20 cellular contexts compared by ENCODE assay signal in the genomic region with DNA sequence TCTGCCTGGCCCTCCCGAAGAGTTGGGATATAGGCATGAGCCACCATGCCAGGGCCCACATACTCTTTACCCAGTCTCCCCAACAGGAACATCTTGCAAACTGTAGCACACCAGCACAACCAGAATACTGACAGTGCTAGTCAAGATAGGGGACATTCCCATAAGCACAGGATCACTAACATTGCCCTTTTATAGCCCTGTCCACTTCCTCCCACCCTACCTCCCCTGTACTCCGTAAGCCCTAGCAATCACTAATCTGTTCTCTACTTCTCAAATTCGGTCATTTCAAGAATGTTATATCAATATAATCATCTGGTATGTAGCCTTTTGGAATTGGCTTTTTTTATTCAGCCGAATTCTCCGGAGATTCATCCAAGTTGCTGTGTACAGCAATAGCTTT. TPM values are rescaled to one million over a fixed set of nuclear protein-coding genes. Genes with fewer than 3 reads are reported as not detected.
A peak's percentile ranks its signal among the peaks of the same experiment; 100 is the strongest.
DNase-seq lines count a peak whose midpoint lies in the region; ATAC-seq and TF ChIP-seq lines count a peak whose summit lies in the region.
"Had no signal": no experiment of that assay in that cellular context is flagged by ENCODE, and none has a peak within 500 bp of the region (broad histone marks: within the 10 kb centered on the region; RNA-seq: fewer than 3 reads in every experiment).

No MANE protein-coding gene starts in this region.

- H3K27me3 ChIP-seq in gastrocnemius medialis (no peaks in the 10 kb centered on the region), lower lobe of right lung (ENCODE audit: low read depth) (no peaks in the 10 kb centered on the region)

- no peaks in the 10 kb centered on the region for H3K9me3 ChIP-seq in gastrocnemius medialis
- no peaks in the 10 kb centered on the region for H3K9me3 ChIP-seq in lower lobe of right lung

- H3K27me3 Mint-ChIP-seq in activated T-cell treated with anti-CD3 and anti-CD28 coated beads, Interleukin-2, amount 50 U/mL, for 72 hours (ENCODE audit: low read depth): no peaks in the 10 kb centered on the region
- no peaks in the 10 kb centered on the region for H3K27me3 Mint-ChIP-seq in brain

- H3K4me1 ChIP-seq in gastrocnemius medialis (peaks cover 24 to 41% of the 10 kb centered on the region in 2 donors), lower lobe of right lung (peaks cover 23% of the 10 kb centered on the region)

- H3K4me3 ChIP-seq in gastrocnemius medialis (no peak overlapping the region), lower lobe of right lung (no peak overlapping the region)

- CTCF ChIA-PET in RWPE1 (lab: Yijun Ruan, JAX): interaction anchor here (0.6 kb wide), 1 partner anchor 51 kb away, joined by 3 read pairs; no protein-coding TSS in a partner anchor

- peak overlapping the region; percentile 28 for H3K27ac Mint-ChIP-seq in activated T-cell treated with anti-CD3 and anti-CD28 coated beads, Interleukin-2, amount 50 U/mL, for 72 hours
- peak overlapping the region in 3 of 5 experiments; percentile 35 to 66 (median 36) for H3K27ac Mint-ChIP-seq in brain
- H3K27ac Mint-ChIP-seq: H9, HFFc6 had no signal

- intact Hi-C loops in gastrocnemius medialis (cut with DNase I; ENCODE audit: low total_unique reads) (no loop called here), lower lobe of right lung (cut with DNase I) (loop anchor here (10.0 kb wide), 1 partner anchor 93 kb away; no protein-coding TSS in a partner anchor)

- H3K4me3 Mint-ChIP-seq in activated T-cell treated with anti-CD3 and anti-CD28 coated beads, Interleukin-2, amount 50 U/mL, for 72 hours: no peak overlapping the region
- H3K4me3 Mint-ChIP-seq in brain: peak overlapping the region in 1 of 5 experiments; percentile 5
- H3K4me3 Mint-ChIP-seq: H9, HFFc6 had no signal

- POLR2A ChIA-PET in RWPE1 (lab: Yijun Ruan, JAX; ENCODE audit: low non-redundant PET): no interaction called here

- in situ Hi-C loops in gastrocnemius medialis (cut with MboI; ENCODE audit: low sequenced_read_pairs in 4 of 4): loop anchor here in 3 of 4 donors (5.0 to 10.0 kb wide), 2 partner anchors 86 to 93 kb away; no protein-coding TSS in a partner anchor

- H3K27ac ChIP-seq in RWPE1 (peak overlapping the region; percentile 49), gastrocnemius medialis (peak overlapping the region in 3 of 4 donors; percentile 6 to 56 (median 6)), lower lobe of right lung (no peak overlapping the region)
- H3K27ac ChIP-seq: C4-2B had no signal

- H3K9me3 Mint-ChIP-seq in activated T-cell treated with anti-CD3 and anti-CD28 coated beads, Interleukin-2, amount 50 U/mL, for 72 hours: no peaks in the 10 kb centered on the region
- no peaks in the 10 kb centered on the region for H3K9me3 Mint-ChIP-seq in brain
- H3K9me3 Mint-ChIP-seq: H9, HFFc6 had no signal

- H3K4me1 Mint-ChIP-seq in activated T-cell treated with anti-CD3 and anti-CD28 coated beads, Interleukin-2, amount 50 U/mL, for 72 hours (ENCODE audit: low read depth): peaks cover 21% of the 10 kb centered on the region
- H3K4me1 Mint-ChIP-seq in brain: peaks cover 40% of the 10 kb centered on the region

- no peak for TF ChIP-seq POLR2A in gastrocnemius medialis (IDR thresholded peaks at IDR 0.05)

- no peak for ATAC-seq in activated T-cell treated with anti-CD3 and anti-CD28 coated beads, Interleukin-2, amount 50 U/mL, for 72 hours (replicated peaks in 1 of 2)
- ATAC-seq in gastrocnemius medialis: no peak
- ATAC-seq in lower lobe of right lung: no peak
- ATAC-seq in GM18519 (IDR thresholded peaks at IDR 0.05; ENCODE audit: low FRiP score, unreplicated experiment): no peak

- H3K36me3 ChIP-seq in gastrocnemius medialis (peaks cover 0 to 33% of the 10 kb centered on the region in 2 donors), lower lobe of right lung (peaks cover 52% of the 10 kb centered on the region)

- peaks cover 2 to 5% of the 10 kb centered on the region in 2 donors for H3K36me3 Mint-ChIP-seq in activated T-cell treated with anti-CD3 and anti-CD28 coated beads, Interleukin-2, amount 50 U/mL, for 72 hours (ENCODE audit: insufficient read depth in 2 of 2)
- H3K36me3 Mint-ChIP-seq in brain: peaks cover 19% of the 10 kb centered on the region

- TF ChIP-seq CTCF in RWPE1 (conservative IDR thresholded peaks at IDR 0.05; ENCODE audit: low read depth): no peak
- no peak for TF ChIP-seq CTCF in brain (conservative IDR thresholded peaks at IDR 0.05)
- no peak for TF ChIP-seq CTCF in gastrocnemius medialis (IDR thresholded peaks at IDR 0.05 in 4 of 5, conservative IDR thresholded peaks at IDR 0.05 in 1 of 5)
- TF ChIP-seq CTCF in lower lobe of right lung (IDR thresholded peaks at IDR 0.05): no peak

- no peak for DNase-seq in activated T-cell treated with anti-CD3 and anti-CD28 coated beads, Interleukin-2, amount 50 U/mL, for 72 hours
- no peak for DNase-seq in activated T-cell treated with anti-CD3 and anti-CD28 coated beads, Interleukin-2, amount 50 U/mL, for 1 hour
- DNase-seq in RWPE1 (ENCODE audit: low spot score): no peak
- DNase-seq in gastrocnemius medialis: no peak
- DNase-seq in lower lobe of right lung: no peak
- no peak for DNase-seq in NCI-H226
- DNase-seq: DMS53, GDM1, H9, HFFc6, Kasumi-1, NCI-H1417, NCI-H1694 treated with DMSO at 0.1 percent for 48 hours, NCI-H446 treated with DMSO at 0.1 percent for 48 hours, NCI-H526 treated with DMSO at 0.1 percent for 48 hours, OCI-M1, Right ventricle myocardium superior had no signal

RNA-seq across cellular contexts. Expression of gene SDHB, which starts 5.9 kb away (rescaled TPM):
- total RNA-seq in activated T-cell treated with anti-CD3 and anti-CD28 coated beads, Interleukin-2, amount 50 U/mL, for 72 hours: 100 to 1,000 TPM in 1 of 2 donors, 10 to 100 TPM in 1; 98.2 to 101 TPM
- polyA plus RNA-seq in brain (ENCODE audit: insufficient read depth, low read depth, low replicate concordance): 131 TPM
- total RNA-seq in gastrocnemius medialis (100 to 1,000 TPM; 238 to 405 (median 328) TPM), lower lobe of right lung (79.8 TPM)

RNA-seq across cellular contexts. Expression of gene ATP13A2, which starts 36.2 kb away (rescaled TPM):
- total RNA-seq in activated T-cell treated with anti-CD3 and anti-CD28 coated beads, Interleukin-2, amount 50 U/mL, for 72 hours: 10 to 100 TPM; 22.2 to 23.8 TPM
- polyA plus RNA-seq in brain (ENCODE audit: insufficient read depth, low read depth, low replicate concordance): 132 TPM
- total RNA-seq in gastrocnemius medialis: 10 to 100 TPM; 17.9 to 37.0 (median 26.8) TPM
- 39.9 TPM for total RNA-seq in lower lobe of right lung
